In the genomic region with DNA sequence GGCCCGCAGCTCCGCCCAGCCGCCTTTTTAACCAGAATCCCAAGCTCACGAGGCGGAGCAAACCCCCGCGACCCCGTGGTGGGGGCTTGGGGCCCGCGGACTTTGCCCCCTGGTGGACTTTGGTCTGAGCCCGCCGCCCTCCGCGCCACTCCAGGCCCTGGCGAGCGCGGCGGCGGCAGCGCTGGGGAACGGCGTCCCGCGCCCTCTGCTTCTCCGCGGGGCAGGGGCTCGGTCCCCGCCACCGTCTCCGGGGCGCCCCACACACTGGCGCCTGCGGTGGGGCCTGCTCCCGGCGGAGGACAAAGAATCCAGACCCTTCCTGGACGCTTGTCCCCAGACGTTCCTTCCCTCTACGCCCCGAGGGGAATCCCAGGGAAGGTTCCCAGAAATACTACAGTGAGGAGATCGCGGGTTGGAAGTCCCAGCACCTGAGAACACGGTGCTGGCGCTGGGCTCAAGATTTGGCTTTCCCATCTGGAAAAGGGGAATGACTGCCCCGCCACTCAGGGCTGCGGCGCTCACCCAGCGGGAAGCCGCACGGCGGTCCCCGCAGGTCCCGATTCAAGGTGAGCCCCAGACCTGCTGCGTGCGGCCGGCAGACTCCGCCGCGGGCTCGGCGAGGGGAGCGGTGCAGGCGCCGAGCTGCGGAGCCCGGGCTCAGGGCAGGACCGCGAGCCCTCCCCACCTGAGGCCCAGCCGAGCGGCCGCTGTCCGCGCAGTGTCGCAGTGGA, we compare ENCODE assay signal across 8 cellular contexts. TPM values are rescaled to one million over a fixed set of nuclear protein-coding genes. Genes with fewer than 3 reads are reported as not detected.
DNase-seq lines count a peak whose midpoint lies in the region; ATAC-seq and TF ChIP-seq lines count a peak whose summit lies in the region.

A gene (minus strand): TSS at position 1 of the 731 bp plus-strand sequence. CDS start 47 bp downstream, outside the sequence.

- peak within 1 kb of the TSS in 1 of 2 donors; percentile 95 for H3K27ac Mint-ChIP-seq in activated naive CD4-positive, alpha-beta T cell treated with anti-CD3 and anti-CD28 coated beads, Interleukin-2, amount 50 U/mL, for 72 hours

- DNase-seq in DMS53 (lab: John Stamatoyannopoulos, UW) (peak; percentile 45), DMS53 treated with DMSO at 0.1 percent for 48 hours (lab: John Stamatoyannopoulos, UW; ENCODE audit: unreplicated experiment) (no peak), hepatic stellate cell (ENCODE audit: low spot score) (peak; percentile 52), retinal pigment epithelial cell (ENCODE audit: low read depth) (no peak), NCI-H1105 (lab: John Stamatoyannopoulos, UW) (no peak)
- peak in 1 of 2 donors; percentile 37 for DNase-seq in activated naive CD4-positive, alpha-beta T cell treated with anti-CD3 and anti-CD28 coated beads, Interleukin-2, amount 50 U/mL, for 72 hours (ENCODE audit: low spot score in 2 of 2)

- ATAC-seq in HG02678 (IDR thresholded peaks at IDR 0.05; ENCODE audit: unreplicated experiment): peak; percentile 39
- ATAC-seq in activated naive CD4-positive, alpha-beta T cell treated with anti-CD3 and anti-CD28 coated beads, Interleukin-2, amount 50 U/mL, for 72 hours: peak; percentile 36 to 65
- ATAC-seq in GM18873 (IDR thresholded peaks at IDR 0.05; ENCODE audit: low FRiP score, unreplicated experiment): no peak

- H3K4me3 ChIP-seq in retinal pigment epithelial cell (ENCODE audit: low read length): peak within 1 kb of the TSS; percentile 52

- no peak for TF ChIP-seq CTCF in retinal pigment epithelial cell (conservative IDR thresholded peaks at IDR 0.05; ENCODE audit: low read depth, low read length)

- peaks cover 0 to 6% of the 10 kb centered on the region in 2 donors for H3K9me3 Mint-ChIP-seq in activated naive CD4-positive, alpha-beta T cell treated with anti-CD3 and anti-CD28 coated beads, Interleukin-2, amount 50 U/mL, for 72 hours

- H3K36me3 Mint-ChIP-seq in activated naive CD4-positive, alpha-beta T cell treated with anti-CD3 and anti-CD28 coated beads, Interleukin-2, amount 50 U/mL, for 72 hours: peaks cover 12 to 14% of the 10 kb centered on the region in 2 donors

RNA-seq across cellular contexts. Expression of the gene that starts here (rescaled TPM):
- 1 to 10 TPM; 1.4 to 3.1 TPM for total RNA-seq in activated naive CD4-positive, alpha-beta T cell treated with anti-CD3 and anti-CD28 coated beads, Interleukin-2, amount 50 U/mL, for 72 hours

Comparison
In these comparisons a context has a peak if more than half of its experiments do, and no peak if none do; other contexts are left out.
1. DNase-seq: peak in DMS53 (single experiment) and hepatic stellate cell (single experiment); none in DMS53 treated with DMSO at 0.1 percent for 48 hours (single experiment), retinal pigment epithelial cell (single experiment) and NCI-H1105 (single experiment).